In the genomic region with DNA sequence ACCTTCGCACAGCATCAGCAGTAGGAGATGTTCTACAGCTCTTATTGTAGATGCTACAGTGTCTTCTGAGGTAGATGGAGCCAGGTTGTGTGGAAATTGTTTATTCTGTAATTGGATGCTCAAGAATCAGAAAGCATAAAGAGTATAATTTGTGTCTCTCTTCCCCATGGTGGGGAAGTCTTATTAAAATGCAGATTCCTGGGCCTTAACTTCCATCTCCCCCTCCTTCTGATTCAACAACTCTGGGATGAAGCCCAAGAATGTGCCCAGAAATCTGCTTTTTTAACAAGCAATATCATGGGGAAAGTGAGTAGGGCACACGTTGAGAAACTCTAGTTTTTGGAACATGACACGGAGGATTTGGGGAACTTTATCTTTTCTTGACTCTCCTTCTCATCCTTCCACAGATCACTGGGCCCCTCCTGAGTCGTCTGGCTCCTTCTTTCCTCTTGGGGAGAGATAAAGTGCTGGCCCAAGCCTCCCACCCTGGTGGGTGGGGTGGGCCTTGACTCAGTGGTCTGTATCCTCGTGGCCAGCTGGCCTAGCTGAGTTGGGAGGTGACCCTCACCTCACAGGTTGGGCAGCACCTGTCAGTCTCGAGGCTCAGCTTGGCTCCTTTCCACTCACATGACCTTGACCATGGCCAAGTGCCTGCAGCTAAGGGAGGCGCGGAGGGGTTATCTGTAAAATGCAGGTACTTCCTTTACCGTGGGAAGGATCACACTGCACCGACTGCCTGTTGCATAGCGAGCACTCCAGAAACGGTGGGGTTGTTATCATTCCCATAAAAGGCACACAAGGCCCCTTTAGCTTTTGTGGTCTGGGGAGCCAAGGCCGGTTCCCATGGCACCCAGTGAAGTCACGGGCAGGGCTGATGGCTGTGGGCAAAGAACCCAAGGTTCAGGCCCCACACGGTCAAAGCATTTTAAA, we compare ENCODE assay signal across 1 cellular context.
TF ChIP-seq lines count a peak whose summit lies in the region.

No MANE protein-coding gene starts in this region.

TF ChIP-seq in K562, 482 proteins besides CTCF, POLR2A, EP300 and RAD21 (continued from another document and continues in another):
- TF ChIP-seq, protein P1, sequence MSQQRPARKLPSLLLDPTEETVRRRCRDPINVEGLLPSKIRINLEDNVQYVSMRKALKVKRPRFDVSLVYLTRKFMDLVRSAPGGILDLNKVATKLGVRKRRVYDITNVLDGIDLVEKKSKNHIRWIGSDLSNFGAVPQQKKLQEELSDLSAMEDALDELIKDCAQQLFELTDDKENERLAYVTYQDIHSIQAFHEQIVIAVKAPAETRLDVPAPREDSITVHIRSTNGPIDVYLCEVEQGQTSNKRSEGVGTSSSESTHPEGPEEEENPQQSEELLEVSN (IDR thresholded peaks at IDR 0.05; ENCODE audit: borderline replicate concordance in 1 of 2, extremely low read depth in 1 of 2, insufficient read depth in 1 of 2, insufficient read length in 1 of 2, low read depth in 1 of 2, low read length in 1 of 2, poor library complexity in 1 of 2, severe bottlenecking in 1 of 2) = peak; percentile 33 to 48
- peak; percentile 87; the same call in 1 of the 2 replicates for TF ChIP-seq ZBTB7A (IDR thresholded peaks at IDR 0.05; ENCODE audit: borderline replicate concordance, control insufficient read depth, low read depth, low read length)
- peak; percentile 37; the same call in 1 of the 2 replicates for TF ChIP-seq FOSL1 (tag; conservative IDR thresholded peaks at IDR 0.05)
- TF ChIP-seq ZBTB1 (CRISPR knock-in tag; IDR thresholded peaks at IDR 0.05; ENCODE audit: borderline replicate concordance, low read depth) = no peak
- no peak for TF ChIP-seq THAP7 (CRISPR knock-in tag; IDR thresholded peaks at IDR 0.05)
- 0 out of 2 replicates have a peak, but pooled peaks have one; percentile 24 for TF ChIP-seq ETS1 (conservative IDR thresholded peaks at IDR 0.05; ENCODE audit: control insufficient read depth, low read depth, low read length)
- TF ChIP-seq BMI1 (IDR thresholded peaks at IDR 0.05; ENCODE audit: low read length) = peak; percentile 51; the same call in 1 of the 2 replicates
- TF ChIP-seq, protein P2, sequence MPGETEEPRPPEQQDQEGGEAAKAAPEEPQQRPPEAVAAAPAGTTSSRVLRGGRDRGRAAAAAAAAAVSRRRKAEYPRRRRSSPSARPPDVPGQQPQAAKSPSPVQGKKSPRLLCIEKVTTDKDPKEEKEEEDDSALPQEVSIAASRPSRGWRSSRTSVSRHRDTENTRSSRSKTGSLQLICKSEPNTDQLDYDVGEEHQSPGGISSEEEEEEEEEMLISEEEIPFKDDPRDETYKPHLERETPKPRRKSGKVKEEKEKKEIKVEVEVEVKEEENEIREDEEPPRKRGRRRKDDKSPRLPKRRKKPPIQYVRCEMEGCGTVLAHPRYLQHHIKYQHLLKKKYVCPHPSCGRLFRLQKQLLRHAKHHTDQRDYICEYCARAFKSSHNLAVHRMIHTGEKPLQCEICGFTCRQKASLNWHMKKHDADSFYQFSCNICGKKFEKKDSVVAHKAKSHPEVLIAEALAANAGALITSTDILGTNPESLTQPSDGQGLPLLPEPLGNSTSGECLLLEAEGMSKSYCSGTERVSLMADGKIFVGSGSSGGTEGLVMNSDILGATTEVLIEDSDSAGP (CRISPR knock-in tag; IDR thresholded peaks at IDR 0.05) = peak; percentile 54; the same call in 1 of the 2 replicates
- TF ChIP-seq ZNF133 (CRISPR knock-in tag; IDR thresholded peaks at IDR 0.05) = no peak
- TF ChIP-seq, protein P3, sequence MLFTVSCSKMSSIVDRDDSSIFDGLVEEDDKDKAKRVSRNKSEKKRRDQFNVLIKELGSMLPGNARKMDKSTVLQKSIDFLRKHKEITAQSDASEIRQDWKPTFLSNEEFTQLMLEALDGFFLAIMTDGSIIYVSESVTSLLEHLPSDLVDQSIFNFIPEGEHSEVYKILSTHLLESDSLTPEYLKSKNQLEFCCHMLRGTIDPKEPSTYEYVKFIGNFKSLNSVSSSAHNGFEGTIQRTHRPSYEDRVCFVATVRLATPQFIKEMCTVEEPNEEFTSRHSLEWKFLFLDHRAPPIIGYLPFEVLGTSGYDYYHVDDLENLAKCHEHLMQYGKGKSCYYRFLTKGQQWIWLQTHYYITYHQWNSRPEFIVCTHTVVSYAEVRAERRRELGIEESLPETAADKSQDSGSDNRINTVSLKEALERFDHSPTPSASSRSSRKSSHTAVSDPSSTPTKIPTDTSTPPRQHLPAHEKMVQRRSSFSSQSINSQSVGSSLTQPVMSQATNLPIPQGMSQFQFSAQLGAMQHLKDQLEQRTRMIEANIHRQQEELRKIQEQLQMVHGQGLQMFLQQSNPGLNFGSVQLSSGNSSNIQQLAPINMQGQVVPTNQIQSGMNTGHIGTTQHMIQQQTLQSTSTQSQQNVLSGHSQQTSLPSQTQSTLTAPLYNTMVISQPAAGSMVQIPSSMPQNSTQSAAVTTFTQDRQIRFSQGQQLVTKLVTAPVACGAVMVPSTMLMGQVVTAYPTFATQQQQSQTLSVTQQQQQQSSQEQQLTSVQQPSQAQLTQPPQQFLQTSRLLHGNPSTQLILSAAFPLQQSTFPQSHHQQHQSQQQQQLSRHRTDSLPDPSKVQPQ (CRISPR knock-in tag; IDR thresholded peaks at IDR 0.05; ENCODE audit: borderline replicate concordance) = 0 out of 2 replicates have a peak, but pooled peaks have one; percentile 13
- peak; percentile 44; the same call in 1 of the 2 replicates for TF ChIP-seq NR4A1 (CRISPR knock-in tag; IDR thresholded peaks at IDR 0.05)
- peak; percentile 46; the same call in 1 of the 2 replicates for TF ChIP-seq NR4A1 (tag; IDR thresholded peaks at IDR 0.05)
- TF ChIP-seq, protein P4, sequence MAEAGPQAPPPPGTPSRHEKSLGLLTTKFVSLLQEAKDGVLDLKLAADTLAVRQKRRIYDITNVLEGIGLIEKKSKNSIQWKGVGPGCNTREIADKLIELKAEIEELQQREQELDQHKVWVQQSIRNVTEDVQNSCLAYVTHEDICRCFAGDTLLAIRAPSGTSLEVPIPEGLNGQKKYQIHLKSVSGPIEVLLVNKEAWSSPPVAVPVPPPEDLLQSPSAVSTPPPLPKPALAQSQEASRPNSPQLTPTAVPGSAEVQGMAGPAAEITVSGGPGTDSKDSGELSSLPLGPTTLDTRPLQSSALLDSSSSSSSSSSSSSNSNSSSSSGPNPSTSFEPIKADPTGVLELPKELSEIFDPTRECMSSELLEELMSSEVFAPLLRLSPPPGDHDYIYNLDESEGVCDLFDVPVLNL (CRISPR knock-in tag; IDR thresholded peaks at IDR 0.05; ENCODE audit: low read depth) = 0 out of 2 replicates have a peak, but pooled peaks have one; percentile 61
- TF ChIP-seq ARID1B (IDR thresholded peaks at IDR 0.05) = peak; percentile 96
- TF ChIP-seq, protein P5, sequence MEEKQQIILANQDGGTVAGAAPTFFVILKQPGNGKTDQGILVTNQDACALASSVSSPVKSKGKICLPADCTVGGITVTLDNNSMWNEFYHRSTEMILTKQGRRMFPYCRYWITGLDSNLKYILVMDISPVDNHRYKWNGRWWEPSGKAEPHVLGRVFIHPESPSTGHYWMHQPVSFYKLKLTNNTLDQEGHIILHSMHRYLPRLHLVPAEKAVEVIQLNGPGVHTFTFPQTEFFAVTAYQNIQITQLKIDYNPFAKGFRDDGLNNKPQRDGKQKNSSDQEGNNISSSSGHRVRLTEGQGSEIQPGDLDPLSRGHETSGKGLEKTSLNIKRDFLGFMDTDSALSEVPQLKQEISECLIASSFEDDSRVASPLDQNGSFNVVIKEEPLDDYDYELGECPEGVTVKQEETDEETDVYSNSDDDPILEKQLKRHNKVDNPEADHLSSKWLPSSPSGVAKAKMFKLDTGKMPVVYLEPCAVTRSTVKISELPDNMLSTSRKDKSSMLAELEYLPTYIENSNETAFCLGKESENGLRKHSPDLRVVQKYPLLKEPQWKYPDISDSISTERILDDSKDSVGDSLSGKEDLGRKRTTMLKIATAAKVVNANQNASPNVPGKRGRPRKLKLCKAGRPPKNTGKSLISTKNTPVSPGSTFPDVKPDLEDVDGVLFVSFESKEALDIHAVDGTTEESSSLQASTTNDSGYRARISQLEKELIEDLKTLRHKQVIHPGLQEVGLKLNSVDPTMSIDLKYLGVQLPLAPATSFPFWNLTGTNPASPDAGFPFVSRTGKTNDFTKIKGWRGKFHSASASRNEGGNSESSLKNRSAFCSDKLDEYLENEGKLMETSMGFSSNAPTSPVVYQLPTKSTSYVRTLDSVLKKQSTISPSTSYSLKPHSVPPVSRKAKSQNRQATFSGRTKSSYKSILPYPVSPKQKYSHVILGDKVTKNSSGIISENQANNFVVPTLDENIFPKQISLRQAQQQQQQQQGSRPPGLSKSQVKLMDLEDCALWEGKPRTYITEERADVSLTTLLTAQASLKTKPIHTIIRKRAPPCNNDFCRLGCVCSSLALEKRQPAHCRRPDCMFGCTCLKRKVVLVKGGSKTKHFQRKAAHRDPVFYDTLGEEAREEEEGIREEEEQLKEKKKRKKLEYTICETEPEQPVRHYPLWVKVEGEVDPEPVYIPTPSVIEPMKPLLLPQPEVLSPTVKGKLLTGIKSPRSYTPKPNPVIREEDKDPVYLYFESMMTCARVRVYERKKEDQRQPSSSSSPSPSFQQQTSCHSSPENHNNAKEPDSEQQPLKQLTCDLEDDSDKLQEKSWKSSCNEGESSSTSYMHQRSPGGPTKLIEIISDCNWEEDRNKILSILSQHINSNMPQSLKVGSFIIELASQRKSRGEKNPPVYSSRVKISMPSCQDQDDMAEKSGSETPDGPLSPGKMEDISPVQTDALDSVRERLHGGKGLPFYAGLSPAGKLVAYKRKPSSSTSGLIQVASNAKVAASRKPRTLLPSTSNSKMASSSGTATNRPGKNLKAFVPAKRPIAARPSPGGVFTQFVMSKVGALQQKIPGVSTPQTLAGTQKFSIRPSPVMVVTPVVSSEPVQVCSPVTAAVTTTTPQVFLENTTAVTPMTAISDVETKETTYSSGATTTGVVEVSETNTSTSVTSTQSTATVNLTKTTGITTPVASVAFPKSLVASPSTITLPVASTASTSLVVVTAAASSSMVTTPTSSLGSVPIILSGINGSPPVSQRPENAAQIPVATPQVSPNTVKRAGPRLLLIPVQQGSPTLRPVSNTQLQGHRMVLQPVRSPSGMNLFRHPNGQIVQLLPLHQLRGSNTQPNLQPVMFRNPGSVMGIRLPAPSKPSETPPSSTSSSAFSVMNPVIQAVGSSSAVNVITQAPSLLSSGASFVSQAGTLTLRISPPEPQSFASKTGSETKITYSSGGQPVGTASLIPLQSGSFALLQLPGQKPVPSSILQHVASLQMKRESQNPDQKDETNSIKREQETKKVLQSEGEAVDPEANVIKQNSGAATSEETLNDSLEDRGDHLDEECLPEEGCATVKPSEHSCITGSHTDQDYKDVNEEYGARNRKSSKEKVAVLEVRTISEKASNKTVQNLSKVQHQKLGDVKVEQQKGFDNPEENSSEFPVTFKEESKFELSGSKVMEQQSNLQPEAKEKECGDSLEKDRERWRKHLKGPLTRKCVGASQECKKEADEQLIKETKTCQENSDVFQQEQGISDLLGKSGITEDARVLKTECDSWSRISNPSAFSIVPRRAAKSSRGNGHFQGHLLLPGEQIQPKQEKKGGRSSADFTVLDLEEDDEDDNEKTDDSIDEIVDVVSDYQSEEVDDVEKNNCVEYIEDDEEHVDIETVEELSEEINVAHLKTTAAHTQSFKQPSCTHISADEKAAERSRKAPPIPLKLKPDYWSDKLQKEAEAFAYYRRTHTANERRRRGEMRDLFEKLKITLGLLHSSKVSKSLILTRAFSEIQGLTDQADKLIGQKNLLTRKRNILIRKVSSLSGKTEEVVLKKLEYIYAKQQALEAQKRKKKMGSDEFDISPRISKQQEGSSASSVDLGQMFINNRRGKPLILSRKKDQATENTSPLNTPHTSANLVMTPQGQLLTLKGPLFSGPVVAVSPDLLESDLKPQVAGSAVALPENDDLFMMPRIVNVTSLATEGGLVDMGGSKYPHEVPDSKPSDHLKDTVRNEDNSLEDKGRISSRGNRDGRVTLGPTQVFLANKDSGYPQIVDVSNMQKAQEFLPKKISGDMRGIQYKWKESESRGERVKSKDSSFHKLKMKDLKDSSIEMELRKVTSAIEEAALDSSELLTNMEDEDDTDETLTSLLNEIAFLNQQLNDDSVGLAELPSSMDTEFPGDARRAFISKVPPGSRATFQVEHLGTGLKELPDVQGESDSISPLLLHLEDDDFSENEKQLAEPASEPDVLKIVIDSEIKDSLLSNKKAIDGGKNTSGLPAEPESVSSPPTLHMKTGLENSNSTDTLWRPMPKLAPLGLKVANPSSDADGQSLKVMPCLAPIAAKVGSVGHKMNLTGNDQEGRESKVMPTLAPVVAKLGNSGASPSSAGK (IDR thresholded peaks at IDR 0.05) = peak; percentile 81
- peak; percentile 66; the same call in 1 of the 2 replicates for TF ChIP-seq XRCC5 (IDR thresholded peaks at IDR 0.05; ENCODE audit: low read depth, low read length)
- TF ChIP-seq HSF4 (CRISPR knock-in tag; IDR thresholded peaks at IDR 0.05; ENCODE audit: borderline replicate concordance) = no peak
- TF ChIP-seq MBD2 (IDR thresholded peaks at IDR 0.05; ENCODE audit: borderline replicate concordance, low read depth) = 0 out of 2 replicates have a peak, but pooled peaks have one; percentile 32
- TF ChIP-seq ZNF282 (CRISPR knock-in tag; IDR thresholded peaks at IDR 0.05) = no peak
- peak; percentile 93 for TF ChIP-seq DPF2 (IDR thresholded peaks at IDR 0.05)
- no peak for TF ChIP-seq ATF6 (CRISPR knock-in tag; IDR thresholded peaks at IDR 0.05)
- no peak for TF ChIP-seq PHF20 (IDR thresholded peaks at IDR 0.05; ENCODE audit: partially characterized antibody)
- no peak for TF ChIP-seq NFATC3 (IDR thresholded peaks at IDR 0.05)
